Comparison of ENCODE assay signal across 8 cellular contexts in the genomic region with DNA sequence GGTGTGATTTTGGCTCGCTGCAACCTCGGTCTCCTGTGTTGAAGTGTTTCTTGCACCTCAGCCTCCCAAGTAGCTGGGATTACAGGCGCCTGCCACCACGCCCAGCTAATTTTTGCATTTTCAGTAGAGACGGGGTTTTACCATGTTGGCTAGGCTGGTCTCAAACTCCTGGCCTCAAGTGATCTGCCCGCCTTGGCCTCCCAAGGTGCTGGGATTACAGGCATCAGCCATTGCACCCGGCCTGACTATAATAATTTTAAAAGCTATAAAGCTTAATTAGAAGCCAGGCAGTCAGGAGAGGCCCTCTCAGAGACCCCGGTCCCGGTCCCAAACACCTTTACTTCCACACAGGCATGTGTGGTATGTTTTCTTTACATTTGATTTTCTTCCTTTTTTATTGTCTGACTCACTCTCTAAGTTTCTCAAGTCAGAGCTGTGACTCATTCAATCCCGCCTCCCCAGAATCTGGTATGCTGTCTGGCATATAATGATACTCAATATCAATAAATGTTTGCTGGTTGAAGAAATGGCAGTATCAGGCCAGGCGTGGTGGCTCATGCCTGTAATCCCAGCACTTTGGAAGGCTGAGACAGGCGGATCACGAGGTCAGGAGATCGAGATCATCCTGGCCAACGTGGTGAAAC. TPM values are rescaled to one million over a fixed set of nuclear protein-coding genes. Genes with fewer than 3 reads are reported as not detected.
DNase-seq lines count a peak whose midpoint lies in the region; ATAC-seq and TF ChIP-seq lines count a peak whose summit lies in the region.
"Not testable (repeated sequence)": the region's sequence is repeated elsewhere in the genome, so short reads cannot be mapped to it uniquely, and the experiment has no call there.

No MANE protein-coding gene starts in this region.

- H3K4me1 ChIP-seq in Panc1 (ENCODE audit: control insufficient read depth, insufficient read depth, low read length): peaks cover 76% of the 10 kb centered on the region

- H3K4me1 Mint-ChIP-seq in natural killer cell treated with Interleukin-12 subunit alpha and Interleukin-12 subunit beta and Interleukin-15 and Interleukin-18, amount 100 ng/mL, for 72 hours (ENCODE audit: low read depth in 2 of 2): peaks cover 51 to 69% of the 10 kb centered on the region in 2 donors

- peak; percentile 95 for ATAC-seq in Panc1
- peak; percentile 74 to 75 for ATAC-seq in natural killer cell treated with Interleukin-12 subunit alpha and Interleukin-12 subunit beta and Interleukin-15 and Interleukin-18, amount 100 ng/mL, for 72 hours

- TF ChIP-seq CTCF in Panc1 (IDR thresholded peaks at IDR 0.05); fibroblast of mammary gland (conservative IDR thresholded peaks at IDR 0.05; ENCODE audit: control insufficient read depth, insufficient read depth, low read depth, low read length): not testable (repeated sequence)

- peaks cover 23% of the 10 kb centered on the region for H3K36me3 Mint-ChIP-seq in natural killer cell treated with Interleukin-12 subunit alpha and Interleukin-12 subunit beta and Interleukin-15 and Interleukin-18, amount 100 ng/mL, for 72 hours

- intact Hi-C loops in Panc1 (cut with micrococcal nuclease; ENCODE audit: unreplicated experiment): not testable (repeated sequence)

- not testable (repeated sequence) for H3K27me3 Mint-ChIP-seq in natural killer cell treated with Interleukin-12 subunit alpha and Interleukin-12 subunit beta and Interleukin-15 and Interleukin-18, amount 100 ng/mL, for 72 hours

- H3K9me3 ChIP-seq in Panc1 (ENCODE audit: control insufficient read depth, insufficient read depth, low read depth, low read length): not testable (repeated sequence)

- H3K27ac Mint-ChIP-seq in natural killer cell treated with Interleukin-12 subunit alpha and Interleukin-12 subunit beta and Interleukin-15 and Interleukin-18, amount 100 ng/mL, for 72 hours: peak overlapping the region; percentile 12 to 47

- H3K4me3 Mint-ChIP-seq in natural killer cell treated with Interleukin-12 subunit alpha and Interleukin-12 subunit beta and Interleukin-15 and Interleukin-18, amount 100 ng/mL, for 72 hours: peak overlapping the region; percentile 26

- not testable (repeated sequence) for H3K36me3 ChIP-seq in Panc1 (ENCODE audit: control insufficient read depth, insufficient read depth, low read length)

- POLR2A ChIA-PET in Panc1 (lab: Charles Lee): interaction anchor here (0.6 to 1.0 kb wide), 3 partner anchors 36 to 1179 kb away, joined by 3 to 5 read pairs (median 4); no protein-coding TSS in a partner anchor

- DNase-seq in AG20443 (ENCODE audit: low spot score): peak; percentile 68
- peak; percentile 38 for DNase-seq in HK-2 (ENCODE audit: unreplicated experiment)
- DNase-seq in Panc1 (ENCODE audit: low read depth, low spot score); natural killer cell treated with Interleukin-12 subunit alpha and Interleukin-12 subunit beta and Interleukin-15 and Interleukin-18, amount 100 ng/mL, for 72 hours (ENCODE audit: low spot score): not testable (repeated sequence)
- peak; percentile 42 to 58 for DNase-seq in activated CD4-positive, alpha-beta T cell treated with anti-CD3 and anti-CD28 coated beads, Interleukin-2, amount 50 U/mL, for 48 hours
- DNase-seq in fibroblast of mammary gland (ENCODE audit: low read depth): peak; percentile 87
- DNase-seq in stimulated activated CD8-positive, alpha-beta memory T cell treated with anti-CD3 and anti-CD28 coated beads, Interleukin-7, amount 100 ng/mL, for 4 hours (ENCODE audit: low read depth in 2 of 2): peak; percentile 35 to 40

- not testable (repeated sequence) for H3K9me3 Mint-ChIP-seq in natural killer cell treated with Interleukin-12 subunit alpha and Interleukin-12 subunit beta and Interleukin-15 and Interleukin-18, amount 100 ng/mL, for 72 hours

- H3K27ac ChIP-seq in Panc1 (ENCODE audit: low read length): peak overlapping the region; percentile 79
- peak overlapping the region; percentile 2 for H3K27ac ChIP-seq in angular gyrus (ENCODE audit: low read depth, low read length)

- H3K4me3 ChIP-seq in Panc1 (ENCODE audit: low read depth in 2 of 2, low read length in 2 of 2); fibroblast of mammary gland (ENCODE audit: control insufficient read depth, low read depth, low read length): not testable (repeated sequence)

- not testable (repeated sequence) for BruUV-seq in Panc1 (replicated peaks; lab: Mats Ljungman, UMichigan)

- in situ Hi-C loops in Panc1 (cut with HindIII; ENCODE audit: low pct_unique_long_range_greater_than_20kb, low sequenced_read_pairs): not testable (repeated sequence)

- H3K27me3 ChIP-seq in Panc1 (ENCODE audit: control insufficient read depth, insufficient read depth, low read length): not testable (repeated sequence)

- CTCF ChIA-PET in Panc1 (lab: Charles Lee): interaction anchor here (0.5 to 1.0 kb wide), 3 partner anchors 74 to 124 kb away, joined by 3 to 7 read pairs (median 3); no protein-coding TSS in a partner anchor

RNA-seq across cellular contexts. Expression of a gene that starts 9.4 kb away (rescaled TPM):
- 115 TPM for total RNA-seq in Panc1 (2021; ENCODE audit: unreplicated experiment)
- 54.8 TPM for polyA plus RNA-seq in Panc1 (2012; ENCODE audit: insufficient read length)
- total RNA-seq in natural killer cell treated with Interleukin-12 subunit alpha and Interleukin-12 subunit beta and Interleukin-15 and Interleukin-18, amount 100 ng/mL, for 72 hours: 100 to 1,000 TPM; 198 to 240 TPM

RNA-seq across cellular contexts. Expression of a gene that starts 49.9 kb away (rescaled TPM):
- 88.9 TPM for total RNA-seq in Panc1 (2021; ENCODE audit: unreplicated experiment)
- 209 TPM for polyA plus RNA-seq in Panc1 (2012; ENCODE audit: insufficient read length)
- total RNA-seq in natural killer cell treated with Interleukin-12 subunit alpha and Interleukin-12 subunit beta and Interleukin-15 and Interleukin-18, amount 100 ng/mL, for 72 hours: 10 to 100 TPM; 31.2 to 33.8 TPM
